In the genomic region with DNA sequence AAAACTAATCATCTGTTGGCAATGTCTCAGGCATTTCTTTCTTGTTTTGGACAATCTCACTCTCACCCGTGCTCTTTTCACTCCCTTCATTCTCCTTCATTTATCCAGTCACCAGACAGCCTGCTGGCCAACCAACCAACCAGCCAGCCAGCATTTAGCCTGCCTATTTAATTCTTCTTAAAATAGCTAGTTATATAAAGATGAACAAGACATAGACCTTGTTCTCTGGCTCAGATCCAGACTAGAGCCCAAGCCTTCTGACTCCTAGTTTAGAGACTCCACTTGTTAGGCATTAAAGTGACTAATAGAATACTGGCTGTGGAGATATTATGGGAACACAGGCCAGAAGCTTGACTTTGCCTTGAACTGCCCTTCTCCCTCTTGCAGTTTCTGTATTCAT, we compare ENCODE assay signal across 20 cellular contexts.
DNase-seq lines count a peak whose midpoint lies in the region; TF ChIP-seq lines count a peak whose summit lies in the region.
"Had no signal": no experiment of that assay in that cellular context is flagged by ENCODE, and none has a peak within 500 bp of the region (broad histone marks: within the 10 kb centered on the region; RNA-seq: fewer than 3 reads in every experiment).

No MANE protein-coding gene starts in this region.

- H3K79me2 ChIP-seq in MM.1S (ENCODE audit: low read length) = no peaks in the 10 kb centered on the region

- no peaks in the 10 kb centered on the region for H4K20me1 ChIP-seq in MM.1S (ENCODE audit: insufficient read depth, low read length)

- H3K4me3 ChIP-seq in MG63 (no peak overlapping the region), epithelial cell of esophagus (ENCODE audit: low read length) (no peak overlapping the region), ascending aorta (no peak overlapping the region), MM.1S (ENCODE audit: low read length) (no peak overlapping the region)
- H3K4me3 ChIP-seq: GM12878, HAP-1 had no signal

- H3K9me3 ChIP-seq in MG63 (no peaks in the 10 kb centered on the region), ascending aorta (no peaks in the 10 kb centered on the region), MM.1S (replicated peaks; ENCODE audit: insufficient read depth, low read length) (no peaks in the 10 kb centered on the region)
- H3K9me3 ChIP-seq: BE2C, HAP-1 had no signal

- TF ChIP-seq CTCF in epithelial cell of esophagus (IDR thresholded peaks at IDR 0.05; ENCODE audit: insufficient read depth, low read depth, low read length, missing control alignments) (no peak), ascending aorta (IDR thresholded peaks at IDR 0.05) (no peak), MM.1S (IDR thresholded peaks at IDR 0.05; ENCODE audit: low read length) (no peak)

- H3K27me3 ChIP-seq in MG63 (no peaks in the 10 kb centered on the region), ascending aorta (no peaks in the 10 kb centered on the region), MM.1S (replicated peaks; ENCODE audit: insufficient read depth, low read length) (no peaks in the 10 kb centered on the region)
- H3K27me3 ChIP-seq: BE2C had no signal

- H3K36me3 ChIP-seq in MG63 (no peaks in the 10 kb centered on the region), ascending aorta (no peaks in the 10 kb centered on the region), MM.1S (replicated peaks; ENCODE audit: insufficient read depth, low read length) (no peaks in the 10 kb centered on the region)
- H3K36me3 ChIP-seq: BE2C, HAP-1 had no signal

- H3K9me2 ChIP-seq in MM.1S (replicated peaks; ENCODE audit: insufficient read depth, low read length) = no peaks in the 10 kb centered on the region

- intact Hi-C loops in ascending aorta (cut with DNase I) = no loop called here

- DNase-seq in MG63 (peak; percentile 51), epithelial cell of esophagus (ENCODE audit: low read depth) (peak; percentile 13), fibroblast of the conjunctiva (ENCODE audit: low read depth) (peak; percentile 10), renal cortical epithelial cell (ENCODE audit: low read depth) (peak; percentile 27), iPS-NIHi7 (ENCODE audit: extremely low spot score) (no peak), ascending aorta (ENCODE audit: low spot score in 2 of 2) (no peak), NCI-H2171 (lab: John Stamatoyannopoulos, UW) (no peak), MM.1S (no peak)
- DNase-seq: ACHN; BE2C; C1 segment of cervical spinal cord; CD4-positive, CD25-positive, alpha-beta regulatory T cell; CD8-positive, alpha-beta memory T cell; COR-L47; DMS 273 treated with DMSO at 0.1 percent for 48 hours; DMS53; DND-41; EL had no signal

- H3K4me1 ChIP-seq in ascending aorta = peaks cover 5 to 27% of the 10 kb centered on the region in 2 donors
- H3K4me1 ChIP-seq in MM.1S (ENCODE audit: low read length) = no peaks in the 10 kb centered on the region
- H3K4me1 ChIP-seq: BE2C, HAP-1 had no signal

- H3K9ac ChIP-seq in MM.1S (ENCODE audit: low read length) = no peak overlapping the region

- H3K27ac ChIP-seq in ascending aorta = peak overlapping the region in 1 of 2 donors; percentile 11
- H3K27ac ChIP-seq in MM.1S (ENCODE audit: low read length) = no peak overlapping the region

- H3K4me2 ChIP-seq in MM.1S (ENCODE audit: low read depth, low read length) = no peak overlapping the region

- no peak overlapping the region for H2AFZ ChIP-seq in MM.1S (ENCODE audit: low read length)

- no peaks in the 10 kb centered on the region for H3F3A ChIP-seq in MM.1S (ENCODE audit: insufficient read depth, low read length)

Comparison
In these comparisons a context has a peak if more than half of its experiments do, and no peak if none do; other contexts are left out.
1. DNase-seq: peak in MG63 (single experiment), epithelial cell of esophagus (single experiment), fibroblast of the conjunctiva (single experiment) and renal cortical epithelial cell (single experiment); none in iPS-NIHi7 (single experiment), ascending aorta (0 of 2), NCI-H2171 (single experiment) and MM.1S (single experiment).